In the genomic region with DNA sequence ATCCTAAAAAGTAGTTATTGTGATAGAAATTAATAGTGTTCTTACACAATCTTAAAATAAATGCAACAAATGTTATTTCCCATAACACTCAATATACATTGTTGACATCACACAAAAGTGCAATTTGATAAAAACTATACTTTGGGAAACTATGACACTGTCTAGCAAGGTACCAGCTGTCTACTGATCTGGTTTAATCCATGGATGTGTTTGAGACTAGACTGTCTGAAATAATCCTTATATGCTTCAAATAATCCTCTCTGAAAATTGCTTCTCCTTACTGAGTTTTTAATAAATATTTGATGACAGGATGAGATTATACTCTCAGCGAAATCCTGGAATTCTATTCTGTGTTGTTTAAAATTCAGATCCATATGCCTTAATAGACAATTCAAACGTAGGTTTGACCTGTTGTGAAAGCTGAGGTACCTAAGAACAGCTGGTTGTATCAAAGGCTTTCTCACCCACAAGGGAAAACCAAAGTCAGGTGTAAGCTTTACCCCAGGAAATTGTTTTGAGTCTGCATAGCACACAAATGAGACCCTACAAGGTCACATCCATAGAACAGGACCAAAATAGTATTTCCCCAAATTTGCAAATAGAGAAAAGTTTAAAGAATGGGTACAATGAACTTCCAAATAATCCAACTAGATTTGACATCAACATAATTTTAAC, we compare ENCODE assay signal across 31 cellular contexts. TPM values are rescaled to one million over a fixed set of nuclear protein-coding genes. Genes with fewer than 3 reads are reported as not detected.
A peak's percentile ranks its signal among the peaks of the same experiment; 100 is the strongest.
DNase-seq lines count a peak whose midpoint lies in the region; ATAC-seq and TF ChIP-seq lines count a peak whose summit lies in the region.
"Had no signal": no experiment of that assay in that cellular context is flagged by ENCODE, and none has a peak within 500 bp of the region (broad histone marks: within the 10 kb centered on the region; RNA-seq: fewer than 3 reads in every experiment).

No MANE protein-coding gene starts in this region.

- no peaks in the 10 kb centered on the region for H3K9me3 Mint-ChIP-seq in activated T-cell treated with anti-CD3 and anti-CD28 coated beads, Interleukin-2, amount 50 U/mL, for 72 hours
- no peaks in the 10 kb centered on the region for H3K9me3 Mint-ChIP-seq in activated T-cell treated with anti-CD3 and anti-CD28 coated beads, Interleukin-2, amount 50 U/mL, for 4 hours
- H3K9me3 Mint-ChIP-seq in CD8-positive, alpha-beta memory T cell: no peaks in the 10 kb centered on the region
- no peaks in the 10 kb centered on the region for H3K9me3 Mint-ChIP-seq in central memory CD8-positive, alpha-beta T cell
- H3K9me3 Mint-ChIP-seq: HFFc6; stimulated activated memory B cell treated with anti-CD40 and anti-IgM and Interleukin-4, amounts not matched to agents 10 μg/mL and 1 μg/mL and 100 μg/mL, for 72 hours; T-helper 1 cell treated with Interleukin-12 subunit alpha and Interleukin-12 subunit beta and Interleukin-4 antibody, amounts not matched to agents 30 μg/mL and 1 μg/mL, for 36 hours had no signal

- H3K79me2 ChIP-seq in KMS-11 (ENCODE audit: insufficient read depth, low read depth): no peaks in the 10 kb centered on the region
- H3K79me2 ChIP-seq: parathyroid adenoma had no signal

- TF ChIP-seq EP300 in stomach (IDR thresholded peaks at IDR 0.05): no peak

- 0 out of 2 replicates have a peak overlapping the region, but pooled peaks have one; percentile 25 for H3K4me2 ChIP-seq in KMS-11
- H3K4me2 ChIP-seq: PC-9 had no signal

- H3K4me1 ChIP-seq in CD8-positive, alpha-beta memory T cell (ENCODE audit: insufficient read depth, low read length): peaks cover 21% of the 10 kb centered on the region
- H3K4me1 ChIP-seq in KMS-11 (ENCODE audit: low read depth, poor library complexity, severe bottlenecking) (peaks cover 20% of the 10 kb centered on the region), stomach (no peaks in the 10 kb centered on the region)
- H3K4me1 ChIP-seq: breast epithelium, heart right ventricle, parathyroid adenoma, suprapubic skin, upper lobe of right lung had no signal

- no peaks in the 10 kb centered on the region for H3K9me3 ChIP-seq in CD8-positive, alpha-beta memory T cell (ENCODE audit: low read length)
- peaks cover 0 to 3% (median 0%) of the 10 kb centered on the region in 4 donors for H3K9me3 ChIP-seq in stomach
- H3K9me3 ChIP-seq: breast epithelium, heart right ventricle, MG63, suprapubic skin, upper lobe of right lung had no signal

- intact Hi-C loops in stomach (cut with DNase I; ENCODE audit: low total_unique reads): no loop called here

- H3K27me3 Mint-ChIP-seq in activated T-cell treated with anti-CD3 and anti-CD28 coated beads, Interleukin-2, amount 50 U/mL, for 72 hours (ENCODE audit: low read depth): no peaks in the 10 kb centered on the region
- H3K27me3 Mint-ChIP-seq in activated T-cell treated with anti-CD3 and anti-CD28 coated beads, Interleukin-2, amount 50 U/mL, for 4 hours (ENCODE audit: low read depth): no peaks in the 10 kb centered on the region
- no peaks in the 10 kb centered on the region for H3K27me3 Mint-ChIP-seq in CD8-positive, alpha-beta memory T cell
- no peaks in the 10 kb centered on the region for H3K27me3 Mint-ChIP-seq in central memory CD8-positive, alpha-beta T cell
- H3K27me3 Mint-ChIP-seq: stimulated activated memory B cell treated with anti-CD40 and anti-IgM and Interleukin-4, amounts not matched to agents 10 μg/mL and 1 μg/mL and 100 μg/mL, for 72 hours had no signal

- DNase-seq in activated T-cell treated with anti-CD3 and anti-CD28 coated beads, Interleukin-2, amount 50 U/mL, for 72 hours: no peak
- DNase-seq in activated T-cell treated with anti-CD3 and anti-CD28 coated beads, Interleukin-2, amount 50 U/mL, for 4 hours: no peak
- peak in 1 of 5 donors; percentile 38 for DNase-seq in CD8-positive, alpha-beta memory T cell
- no peak for DNase-seq in central memory CD8-positive, alpha-beta T cell (ENCODE audit: low spot score in 2 of 2)
- DNase-seq in NCI-H2171 (lab: John Stamatoyannopoulos, UW) (no peak), stomach (no peak)
- DNase-seq: activated CD4-positive, CD25-positive, alpha-beta regulatory T cell treated with anti-CD3 and anti-CD28 coated beads, Interleukin-2, amount 50 U/mL, for 72 hours; activated CD8-positive, alpha-beta memory T cell treated with anti-CD3 and anti-CD28 coated beads for 24 hours; activated gamma-delta T cell; activated T-cell treated with anti-CD3 and anti-CD28 coated beads, Interleukin-2, amount 50 U/mL, for 1 hour; anterior cingulate cortex; foreskin melanocyte; heart right ventricle; HFFc6; kidney; left ventricle myocardium superior; MG63; NCI-H1930; NCI-H526 treated with DMSO at 0.1 percent for 48 hours; PC-9; retina; upper lobe of right lung had no signal

- H3K27me3 ChIP-seq in CD8-positive, alpha-beta memory T cell (ENCODE audit: insufficient read depth, low read length, poor library complexity, severe bottlenecking): no peaks in the 10 kb centered on the region
- no peaks in the 10 kb centered on the region for H3K27me3 ChIP-seq in KMS-11 (ENCODE audit: insufficient read depth, low read depth)
- no peaks in the 10 kb centered on the region for H3K27me3 ChIP-seq in stomach
- H3K27me3 ChIP-seq: breast epithelium, MG63, suprapubic skin, upper lobe of right lung had no signal

- H3K9ac ChIP-seq in KMS-11: no peak overlapping the region
- H3K9ac ChIP-seq: parathyroid adenoma had no signal

- H3K36me3 ChIP-seq in CD8-positive, alpha-beta memory T cell (ENCODE audit: insufficient read depth, low read length): no peaks in the 10 kb centered on the region
- H3K36me3 ChIP-seq in KMS-11 (ENCODE audit: insufficient read depth) (no peaks in the 10 kb centered on the region), stomach (no peaks in the 10 kb centered on the region)
- H3K36me3 ChIP-seq: breast epithelium, heart right ventricle, MG63, suprapubic skin, upper lobe of right lung had no signal

- TF ChIP-seq POLR2A in stomach (IDR thresholded peaks at IDR 0.05): no peak

- TF ChIP-seq CTCF in KMS-11 (conservative IDR thresholded peaks at IDR 0.05; ENCODE audit: low read depth, low read length) (no peak), stomach (IDR thresholded peaks at IDR 0.05) (no peak)

- H3K4me3 ChIP-seq in CD8-positive, alpha-beta memory T cell (ENCODE audit: low read length): no peak overlapping the region
- H3K4me3 ChIP-seq in KMS-11 (IDR thresholded peaks at IDR 0.05; ENCODE audit: insufficient read depth, low read depth, low read length) (no peak overlapping the region), stomach (no peak overlapping the region)
- H3K4me3 ChIP-seq: breast epithelium, heart right ventricle, MG63, PC-9, SK-N-MC, skin epidermis, suprapubic skin, upper lobe of right lung had no signal

- CTCF ChIA-PET in CD8-positive, alpha-beta memory T cell (lab: Charles Lee): interaction anchor here (1.4 kb wide), 1 partner anchor 10 kb away, joined by 4 read pairs; no protein-coding TSS in a partner anchor

- H3K4me1 Mint-ChIP-seq in activated T-cell treated with anti-CD3 and anti-CD28 coated beads, Interleukin-2, amount 50 U/mL, for 72 hours (ENCODE audit: low read depth): peaks cover 44% of the 10 kb centered on the region
- H3K4me1 Mint-ChIP-seq in activated T-cell treated with anti-CD3 and anti-CD28 coated beads, Interleukin-2, amount 50 U/mL, for 4 hours (ENCODE audit: low read depth): peaks cover 22% of the 10 kb centered on the region
- H3K4me1 Mint-ChIP-seq in CD8-positive, alpha-beta memory T cell: peaks cover 21 to 48% (median 28%) of the 10 kb centered on the region in 3 donors
- H3K4me1 Mint-ChIP-seq in central memory CD8-positive, alpha-beta T cell: peaks cover 9% of the 10 kb centered on the region
- H3K4me1 Mint-ChIP-seq: stimulated activated memory B cell treated with anti-CD40 and anti-IgM and Interleukin-4, amounts not matched to agents 10 μg/mL and 1 μg/mL and 100 μg/mL, for 72 hours had no signal

- peaks cover 3 to 4% of the 10 kb centered on the region in 2 donors for H3K36me3 Mint-ChIP-seq in activated T-cell treated with anti-CD3 and anti-CD28 coated beads, Interleukin-2, amount 50 U/mL, for 72 hours (ENCODE audit: insufficient read depth in 2 of 2)
- H3K36me3 Mint-ChIP-seq in activated T-cell treated with anti-CD3 and anti-CD28 coated beads, Interleukin-2, amount 50 U/mL, for 4 hours (ENCODE audit: insufficient read depth): no peaks in the 10 kb centered on the region
- H3K36me3 Mint-ChIP-seq in CD8-positive, alpha-beta memory T cell: no peaks in the 10 kb centered on the region
- no peaks in the 10 kb centered on the region for H3K36me3 Mint-ChIP-seq in central memory CD8-positive, alpha-beta T cell (ENCODE audit: insufficient read depth)
- H3K36me3 Mint-ChIP-seq: stimulated activated memory B cell treated with anti-CD40 and anti-IgM and Interleukin-4, amounts not matched to agents 10 μg/mL and 1 μg/mL and 100 μg/mL, for 72 hours had no signal

- H2AFZ ChIP-seq in KMS-11 (ENCODE audit: low read depth): no peak overlapping the region
- H2AFZ ChIP-seq: parathyroid adenoma, PC-9 had no signal

- POLR2A ChIA-PET in CD8-positive, alpha-beta memory T cell (lab: Charles Lee): interaction anchor here (0.6 kb wide), 1 partner anchor 11 kb away, joined by 3 read pairs; no protein-coding TSS in a partner anchor

- no peak overlapping the region for H3K27ac ChIP-seq in CD8-positive, alpha-beta memory T cell (ENCODE audit: low read depth, low read length)
- no peak overlapping the region for H3K27ac ChIP-seq in KMS-11
- H3K27ac ChIP-seq in stomach: no peak overlapping the region
- H3K27ac ChIP-seq: breast epithelium, heart right ventricle, parathyroid adenoma, PC-9, SK-N-MC, skin epidermis, suprapubic skin, upper lobe of right lung had no signal

- H3K27ac Mint-ChIP-seq in activated T-cell treated with anti-CD3 and anti-CD28 coated beads, Interleukin-2, amount 50 U/mL, for 72 hours: no peak overlapping the region
- H3K27ac Mint-ChIP-seq in CD8-positive, alpha-beta memory T cell: peak overlapping the region in 6 of 8 donors; percentile 6 to 71 (median 22)
- peak overlapping the region; percentile 6 for H3K27ac Mint-ChIP-seq in central memory CD8-positive, alpha-beta T cell (ENCODE audit: low read depth)
- H3K27ac Mint-ChIP-seq: HFFc6; stimulated activated memory B cell treated with anti-CD40 and anti-IgM and Interleukin-4, amounts not matched to agents 10 μg/mL and 1 μg/mL and 100 μg/mL, for 72 hours; T-helper 1 cell treated with Interleukin-12 subunit alpha and Interleukin-12 subunit beta and Interleukin-4 antibody, amounts not matched to agents 30 μg/mL and 1 μg/mL, for 36 hours had no signal

- no peak overlapping the region for H3K4me3 Mint-ChIP-seq in activated T-cell treated with anti-CD3 and anti-CD28 coated beads, Interleukin-2, amount 50 U/mL, for 72 hours
- no peak overlapping the region for H3K4me3 Mint-ChIP-seq in activated T-cell treated with anti-CD3 and anti-CD28 coated beads, Interleukin-2, amount 50 U/mL, for 4 hours
- peak overlapping the region in 4 of 7 donors; percentile 6 to 58 (median 48) for H3K4me3 Mint-ChIP-seq in CD8-positive, alpha-beta memory T cell
- no peak overlapping the region for H3K4me3 Mint-ChIP-seq in central memory CD8-positive, alpha-beta T cell
- H3K4me3 Mint-ChIP-seq: HFFc6; stimulated activated memory B cell treated with anti-CD40 and anti-IgM and Interleukin-4, amounts not matched to agents 10 μg/mL and 1 μg/mL and 100 μg/mL, for 72 hours; T-helper 1 cell treated with Interleukin-12 subunit alpha and Interleukin-12 subunit beta and Interleukin-4 antibody, amounts not matched to agents 30 μg/mL and 1 μg/mL, for 36 hours had no signal

- no peaks in the 10 kb centered on the region for H4K20me1 ChIP-seq in KMS-11 (ENCODE audit: insufficient read depth)

- peak; percentile 65 to 68 for ATAC-seq in activated T-cell treated with anti-CD3 and anti-CD28 coated beads, Interleukin-2, amount 50 U/mL, for 72 hours (replicated peaks in 1 of 2)
- ATAC-seq in activated T-cell treated with anti-CD3 and anti-CD28 coated beads, Interleukin-2, amount 50 U/mL, for 4 hours: no peak
- peak; percentile 46 for ATAC-seq in central memory CD8-positive, alpha-beta T cell (replicated peaks; ENCODE audit: extremely low read depth, poor library complexity, severe bottlenecking)
- ATAC-seq in HG02840 (IDR thresholded peaks at IDR 0.05; ENCODE audit: low FRiP score, unreplicated experiment): no peak
- ATAC-seq: heart right ventricle; left ventricle myocardium superior; stimulated activated memory B cell treated with anti-CD40 and anti-IgM and Interleukin-4, amounts not matched to agents 10 μg/mL and 1 μg/mL and 100 μg/mL, for 72 hours; upper lobe of right lung had no signal

- WGBS in stomach, 5 donors: 61 to 73% (median 65%) methylated on average over 2 of the region's 2 CpGs

RNA-seq across cellular contexts. Expression of a gene that starts 8.8 kb away (rescaled TPM):
- total RNA-seq in activated T-cell treated with anti-CD3 and anti-CD28 coated beads, Interleukin-2, amount 50 U/mL, for 72 hours: 100 to 1,000 TPM in 1 of 2 donors, 10 to 100 TPM in 1; 96.5 to 117 TPM
- 100 to 1,000 TPM in 2 of 3 donors, 10 to 100 TPM in 1; 99.4 to 136 (median 115) TPM for total RNA-seq in activated T-cell treated with anti-CD3 and anti-CD28 coated beads, Interleukin-2, amount 50 U/mL, for 4 hours
- total RNA-seq in CD8-positive, alpha-beta memory T cell: 10 to 100 TPM; 70.9 to 74.6 TPM
- polyA plus RNA-seq in CD8-positive, alpha-beta memory T cell: 26.0 TPM
- total RNA-seq in stomach: 10 to 100 TPM in 2 of 5 donors, 1 to 10 TPM in 3; 1.2 to 34.4 (median 1.7) TPM
- polyA plus RNA-seq in stomach: under 1 TPM; 0.37 to 0.61 (median 0.38) TPM

Comparison
In these comparisons a context has a peak if more than half of its experiments do, and no peak if none do; other contexts are left out.
1. ATAC-seq: peak in activated T-cell treated with anti-CD3 and anti-CD28 coated beads, Interleukin-2, amount 50 U/mL, for 72 hours (2 of 2) and central memory CD8-positive, alpha-beta T cell (single experiment); none in activated T-cell treated with anti-CD3 and anti-CD28 coated beads, Interleukin-2, amount 50 U/mL, for 4 hours (0 of 2) and HG02840 (single experiment).
2. H3K4me3 Mint-ChIP-seq: peak in CD8-positive, alpha-beta memory T cell (4 of 7); none in activated T-cell treated with anti-CD3 and anti-CD28 coated beads, Interleukin-2, amount 50 U/mL, for 72 hours (0 of 2), activated T-cell treated with anti-CD3 and anti-CD28 coated beads, Interleukin-2, amount 50 U/mL, for 4 hours (single experiment) and central memory CD8-positive, alpha-beta T cell (single experiment).